1 cellular context compared by ENCODE assay signal in genomic region chr19:15296841-15297415, GRCh38.
TF ChIP-seq lines count a peak whose summit lies in the region.

No MANE protein-coding gene starts in this region.

TF ChIP-seq in HepG2, 621 proteins besides CTCF, POLR2A, EP300 and RAD21 (continued from another document and continues in another):
- TF ChIP-seq ZNF770 (CRISPR knock-in tag; IDR thresholded peaks at IDR 0.05) (no peak; the same call in 1 of the 2 replicates), MTA3 (CRISPR knock-in tag; IDR thresholded peaks at IDR 0.05) (no peak), PHF20 (CRISPR knock-in tag; IDR thresholded peaks at IDR 0.05) (no peak), ZNF879 (CRISPR knock-in tag; IDR thresholded peaks at IDR 0.05) (no peak), ZKSCAN8 (CRISPR knock-in tag; IDR thresholded peaks at IDR 0.05; ENCODE audit: borderline replicate concordance) (no peak), POGZ (CRISPR knock-in tag; IDR thresholded peaks at IDR 0.05) (peak; percentile 36; the same call in 1 of the 2 replicates), KDM2A (CRISPR knock-in tag; IDR thresholded peaks at IDR 0.05; ENCODE audit: borderline replicate concordance, low read depth) (no peak; the same call in 1 of the 2 replicates), NONO (IDR thresholded peaks at IDR 0.05) (no peak), NONO (CRISPR knock-in tag; conservative IDR thresholded peaks at IDR 0.05) (no peak), BRCA1 (CRISPR knock-in tag; IDR thresholded peaks at IDR 0.05) (no peak), RARA (CRISPR knock-in tag; IDR thresholded peaks at IDR 0.05) (peak; percentile 82), SMAD9 (CRISPR knock-in tag; IDR thresholded peaks at IDR 0.05) (no peak), CENPT (CRISPR knock-in tag; IDR thresholded peaks at IDR 0.05; ENCODE audit: low read depth) (no peak), RARG (CRISPR knock-in tag; IDR thresholded peaks at IDR 0.05; ENCODE audit: low read depth) (peak; percentile 70; the same call in 1 of the 2 replicates), MYC (CRISPR knock-in tag; IDR thresholded peaks at IDR 0.05; ENCODE audit: borderline replicate concordance) (no peak), ZNF709 (CRISPR knock-in tag; IDR thresholded peaks at IDR 0.05) (0 out of 2 replicates have a peak, but pooled peaks have one; percentile 6), MAZ (IDR thresholded peaks at IDR 0.05; ENCODE audit: borderline replicate concordance, low read depth, low read length) (0 out of 2 replicates have a peak, but pooled peaks have one; percentile 8), MAZ (CRISPR knock-in tag; IDR thresholded peaks at IDR 0.05; ENCODE audit: low read depth) (no peak), CEBPB (IDR thresholded peaks at IDR 0.05; ENCODE audit: borderline replicate concordance, low read depth, low read length) (peak; percentile 79), MED1 (CRISPR knock-in tag; IDR thresholded peaks at IDR 0.05) (peak; percentile 44), KLF9 (CRISPR knock-in tag; IDR thresholded peaks at IDR 0.05; ENCODE audit: low read depth) (no peak), ZNF816 (CRISPR knock-in tag; IDR thresholded peaks at IDR 0.05; ENCODE audit: borderline replicate concordance) (no peak), SIX1 (CRISPR knock-in tag; IDR thresholded peaks at IDR 0.05; ENCODE audit: borderline replicate concordance) (peak; percentile 53; the same call in 1 of the 2 replicates), ZNF567 (CRISPR knock-in tag; IDR thresholded peaks at IDR 0.05; ENCODE audit: borderline replicate concordance) (0 out of 2 replicates have a peak, but pooled peaks have one; percentile 26), SRY (CRISPR knock-in tag; IDR thresholded peaks at IDR 0.05) (0 out of 2 replicates have a peak, but pooled peaks have one; percentile 28), NKX3-1 (CRISPR knock-in tag; IDR thresholded peaks at IDR 0.05) (no peak), ZNF138 (CRISPR knock-in tag; IDR thresholded peaks at IDR 0.05; ENCODE audit: low read depth) (no peak), ZNF33A (CRISPR knock-in tag; IDR thresholded peaks at IDR 0.05; ENCODE audit: borderline replicate concordance) (no peak), TCF12 (IDR thresholded peaks at IDR 0.05) (no peak), TCF12 (CRISPR knock-in tag; IDR thresholded peaks at IDR 0.05) (no peak), HMG20B (CRISPR knock-in tag; conservative IDR thresholded peaks at IDR 0.05) (0 out of 2 replicates have a peak, but pooled peaks have one; percentile 47), SKI (IDR thresholded peaks at IDR 0.05; ENCODE audit: partially characterized antibody) (no peak), TAF1 (CRISPR knock-in tag; IDR thresholded peaks at IDR 0.05) (0 out of 2 replicates have a peak, but pooled peaks have one; percentile 10), TCF7L2 (IDR thresholded peaks at IDR 0.05; ENCODE audit: low read depth, low read length) (peak; percentile 57), ZKSCAN5 (CRISPR knock-in tag; IDR thresholded peaks at IDR 0.05) (peak; percentile 34; the same call in 1 of the 2 replicates), SAP130 (CRISPR knock-in tag; IDR thresholded peaks at IDR 0.05; ENCODE audit: low read depth) (peak; percentile 54), DNMT1 (CRISPR knock-in tag; IDR thresholded peaks at IDR 0.05) (no peak), PRDM10 (CRISPR knock-in tag; IDR thresholded peaks at IDR 0.05; ENCODE audit: low read depth) (no peak)
- TF ChIP-seq, protein P1, sequence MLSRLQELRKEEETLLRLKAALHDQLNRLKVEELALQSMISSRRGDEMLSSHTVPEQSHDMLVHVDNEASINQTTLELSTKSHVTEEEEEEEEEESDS (CRISPR knock-in tag; IDR thresholded peaks at IDR 0.05; ENCODE audit: borderline replicate concordance), result no peak
- TF ChIP-seq, protein P2, sequence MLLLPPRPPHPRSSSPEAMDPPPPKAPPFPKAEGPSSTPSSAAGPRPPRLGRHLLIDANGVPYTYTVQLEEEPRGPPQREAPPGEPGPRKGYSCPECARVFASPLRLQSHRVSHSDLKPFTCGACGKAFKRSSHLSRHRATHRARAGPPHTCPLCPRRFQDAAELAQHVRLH (CRISPR knock-in tag; IDR thresholded peaks at IDR 0.05; ENCODE audit: borderline replicate concordance, low read depth), result no peak; the same call in 1 of the 2 replicates
- TF ChIP-seq, protein P3, sequence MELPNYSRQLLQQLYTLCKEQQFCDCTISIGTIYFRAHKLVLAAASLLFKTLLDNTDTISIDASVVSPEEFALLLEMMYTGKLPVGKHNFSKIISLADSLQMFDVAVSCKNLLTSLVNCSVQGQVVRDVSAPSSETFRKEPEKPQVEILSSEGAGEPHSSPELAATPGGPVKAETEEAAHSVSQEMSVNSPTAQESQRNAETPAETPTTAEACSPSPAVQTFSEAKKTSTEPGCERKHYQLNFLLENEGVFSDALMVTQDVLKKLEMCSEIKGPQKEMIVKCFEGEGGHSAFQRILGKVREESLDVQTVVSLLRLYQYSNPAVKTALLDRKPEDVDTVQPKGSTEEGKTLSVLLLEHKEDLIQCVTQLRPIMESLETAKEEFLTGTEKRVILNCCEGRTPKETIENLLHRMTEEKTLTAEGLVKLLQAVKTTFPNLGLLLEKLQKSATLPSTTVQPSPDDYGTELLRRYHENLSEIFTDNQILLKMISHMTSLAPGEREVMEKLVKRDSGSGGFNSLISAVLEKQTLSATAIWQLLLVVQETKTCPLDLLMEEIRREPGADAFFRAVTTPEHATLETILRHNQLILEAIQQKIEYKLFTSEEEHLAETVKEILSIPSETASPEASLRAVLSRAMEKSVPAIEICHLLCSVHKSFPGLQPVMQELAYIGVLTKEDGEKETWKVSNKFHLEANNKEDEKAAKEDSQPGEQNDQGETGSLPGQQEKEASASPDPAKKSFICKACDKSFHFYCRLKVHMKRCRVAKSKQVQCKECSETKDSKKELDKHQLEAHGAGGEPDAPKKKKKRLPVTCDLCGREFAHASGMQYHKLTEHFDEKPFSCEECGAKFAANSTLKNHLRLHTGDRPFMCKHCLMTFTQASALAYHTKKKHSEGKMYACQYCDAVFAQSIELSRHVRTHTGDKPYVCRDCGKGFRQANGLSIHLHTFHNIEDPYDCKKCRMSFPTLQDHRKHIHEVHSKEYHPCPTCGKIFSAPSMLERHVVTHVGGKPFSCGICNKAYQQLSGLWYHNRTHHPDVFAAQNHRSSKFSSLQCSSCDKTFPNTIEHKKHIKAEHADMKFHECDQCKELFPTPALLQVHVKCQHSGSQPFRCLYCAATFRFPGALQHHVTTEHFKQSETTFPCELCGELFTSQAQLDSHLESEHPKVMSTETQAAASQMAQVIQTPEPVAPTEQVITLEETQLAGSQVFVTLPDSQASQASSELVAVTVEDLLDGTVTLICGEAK (IDR thresholded peaks at IDR 0.05), result no peak
- TF ChIP-seq, protein P3 (CRISPR knock-in tag; IDR thresholded peaks at IDR 0.05), result peak; percentile 65; the same call in 1 of the 2 replicates
- TF ChIP-seq, protein P4, sequence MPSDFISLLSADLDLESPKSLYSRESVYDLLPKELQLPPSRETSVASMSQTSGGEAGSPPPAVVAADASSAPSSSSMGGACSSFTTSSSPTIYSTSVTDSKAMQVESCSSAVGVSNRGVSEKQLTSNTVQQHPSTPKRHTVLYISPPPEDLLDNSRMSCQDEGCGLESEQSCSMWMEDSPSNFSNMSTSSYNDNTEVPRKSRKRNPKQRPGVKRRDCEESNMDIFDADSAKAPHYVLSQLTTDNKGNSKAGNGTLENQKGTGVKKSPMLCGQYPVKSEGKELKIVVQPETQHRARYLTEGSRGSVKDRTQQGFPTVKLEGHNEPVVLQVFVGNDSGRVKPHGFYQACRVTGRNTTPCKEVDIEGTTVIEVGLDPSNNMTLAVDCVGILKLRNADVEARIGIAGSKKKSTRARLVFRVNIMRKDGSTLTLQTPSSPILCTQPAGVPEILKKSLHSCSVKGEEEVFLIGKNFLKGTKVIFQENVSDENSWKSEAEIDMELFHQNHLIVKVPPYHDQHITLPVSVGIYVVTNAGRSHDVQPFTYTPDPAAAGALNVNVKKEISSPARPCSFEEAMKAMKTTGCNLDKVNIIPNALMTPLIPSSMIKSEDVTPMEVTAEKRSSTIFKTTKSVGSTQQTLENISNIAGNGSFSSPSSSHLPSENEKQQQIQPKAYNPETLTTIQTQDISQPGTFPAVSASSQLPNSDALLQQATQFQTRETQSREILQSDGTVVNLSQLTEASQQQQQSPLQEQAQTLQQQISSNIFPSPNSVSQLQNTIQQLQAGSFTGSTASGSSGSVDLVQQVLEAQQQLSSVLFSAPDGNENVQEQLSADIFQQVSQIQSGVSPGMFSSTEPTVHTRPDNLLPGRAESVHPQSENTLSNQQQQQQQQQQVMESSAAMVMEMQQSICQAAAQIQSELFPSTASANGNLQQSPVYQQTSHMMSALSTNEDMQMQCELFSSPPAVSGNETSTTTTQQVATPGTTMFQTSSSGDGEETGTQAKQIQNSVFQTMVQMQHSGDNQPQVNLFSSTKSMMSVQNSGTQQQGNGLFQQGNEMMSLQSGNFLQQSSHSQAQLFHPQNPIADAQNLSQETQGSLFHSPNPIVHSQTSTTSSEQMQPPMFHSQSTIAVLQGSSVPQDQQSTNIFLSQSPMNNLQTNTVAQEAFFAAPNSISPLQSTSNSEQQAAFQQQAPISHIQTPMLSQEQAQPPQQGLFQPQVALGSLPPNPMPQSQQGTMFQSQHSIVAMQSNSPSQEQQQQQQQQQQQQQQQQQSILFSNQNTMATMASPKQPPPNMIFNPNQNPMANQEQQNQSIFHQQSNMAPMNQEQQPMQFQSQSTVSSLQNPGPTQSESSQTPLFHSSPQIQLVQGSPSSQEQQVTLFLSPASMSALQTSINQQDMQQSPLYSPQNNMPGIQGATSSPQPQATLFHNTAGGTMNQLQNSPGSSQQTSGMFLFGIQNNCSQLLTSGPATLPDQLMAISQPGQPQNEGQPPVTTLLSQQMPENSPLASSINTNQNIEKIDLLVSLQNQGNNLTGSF (CRISPR knock-in tag; IDR thresholded peaks at IDR 0.05), result no peak
- TF ChIP-seq, protein P5, sequence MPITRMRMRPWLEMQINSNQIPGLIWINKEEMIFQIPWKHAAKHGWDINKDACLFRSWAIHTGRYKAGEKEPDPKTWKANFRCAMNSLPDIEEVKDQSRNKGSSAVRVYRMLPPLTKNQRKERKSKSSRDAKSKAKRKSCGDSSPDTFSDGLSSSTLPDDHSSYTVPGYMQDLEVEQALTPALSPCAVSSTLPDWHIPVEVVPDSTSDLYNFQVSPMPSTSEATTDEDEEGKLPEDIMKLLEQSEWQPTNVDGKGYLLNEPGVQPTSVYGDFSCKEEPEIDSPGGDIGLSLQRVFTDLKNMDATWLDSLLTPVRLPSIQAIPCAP (CRISPR knock-in tag; IDR thresholded peaks at IDR 0.05; ENCODE audit: low read depth), result no peak
